23 cellular contexts compared by ENCODE assay signal in genomic region chr9:124797343-124798103, GRCh38. TPM values are rescaled to one million over a fixed set of nuclear protein-coding genes. Genes with fewer than 3 reads are reported as not detected.
DNase-seq lines count a peak whose midpoint lies in the region; ATAC-seq, FAIRE-seq and TF ChIP-seq lines count a peak whose summit lies in the region.
"Had no signal": no experiment of that assay in that cellular context is flagged by ENCODE, and none has a peak within 500 bp of the region (broad histone marks: within the 10 kb centered on the region; RNA-seq: fewer than 3 reads in every experiment).

No MANE protein-coding gene starts in this region.

- H3K9me3 Mint-ChIP-seq in activated naive CD4-positive, alpha-beta T cell treated with anti-CD3 and anti-CD28 coated beads, Interleukin-2, amount 10 ng/mL, durations not matched to agents 7 days and 5 days, result no peaks in the 10 kb centered on the region
- H3K9me3 Mint-ChIP-seq in naive thymus-derived CD4-positive, alpha-beta T cell, result peaks cover 0 to 2% (median 0%) of the 10 kb centered on the region in 11 donors
- H3K9me3 Mint-ChIP-seq: stimulated activated effector memory CD8-positive, alpha-beta T cell treated with anti-CD3 and anti-CD28 coated beads, Interleukin-12 subunit alpha, Interleukin-12 subunit beta, amount 100 ng/mL, for 72 hours had no signal

- H3K4me2 ChIP-seq in endothelial cell of umbilical vein (ENCODE audit: insufficient read depth, low read length), result no peak overlapping the region
- no peak overlapping the region for H3K4me2 ChIP-seq in mesenchymal stem cell (ENCODE audit: low read length, poor library complexity, severe bottlenecking)

- peaks cover 69% of the 10 kb centered on the region for H3K27me3 Mint-ChIP-seq in activated naive CD4-positive, alpha-beta T cell treated with anti-CD3 and anti-CD28 coated beads, Interleukin-2, amount 10 ng/mL, durations not matched to agents 7 days and 5 days
- peaks cover 15 to 25% (median 15%) of the 10 kb centered on the region in 5 donors for H3K27me3 Mint-ChIP-seq in naive thymus-derived CD4-positive, alpha-beta T cell

- TF ChIP-seq POLR2A in endothelial cell of umbilical vein (IDR thresholded peaks at IDR 0.05; ENCODE audit: low read depth, low read length), result no peak
- TF ChIP-seq POLR2A in stomach (IDR thresholded peaks at IDR 0.05), result no peak

- TF ChIP-seq CTCF in RWPE1 (conservative IDR thresholded peaks at IDR 0.05; ENCODE audit: low read depth) (no peak), endothelial cell of umbilical vein (IDR thresholded peaks at IDR 0.05; ENCODE audit: extremely low read depth in 1 of 2, insufficient read depth in 1 of 2, low read depth in 1 of 2, low read length in 2 of 2) (no peak), stomach (IDR thresholded peaks at IDR 0.05) (no peak)

- no peak overlapping the region for H3K23ac ChIP-seq in mesenchymal stem cell (ENCODE audit: low read length in 2 of 2)

- H3K79me2 ChIP-seq in endothelial cell of umbilical vein (ENCODE audit: control insufficient read depth, insufficient read depth, low read length), result no peaks in the 10 kb centered on the region
- H3K79me2 ChIP-seq: parathyroid adenoma had no signal

- H3K27me3 ChIP-seq in endothelial cell of umbilical vein (ENCODE audit: control insufficient read depth in 2 of 2, insufficient read depth in 2 of 2, low read length in 2 of 2) (peaks cover 10 to 12% of the 10 kb centered on the region in 2 experiments), mesenchymal stem cell (ENCODE audit: control insufficient read depth in 1 of 2, insufficient read depth in 1 of 2, low read length in 2 of 2) (no peaks in the 10 kb centered on the region), stomach (no peaks in the 10 kb centered on the region)
- H3K27me3 ChIP-seq in naive thymus-derived CD4-positive, alpha-beta T cell (ENCODE audit: control insufficient read depth in 2 of 2, insufficient read depth in 2 of 2, low read length in 2 of 2), result no peaks in the 10 kb centered on the region

- CTCF ChIA-PET in RWPE1 (lab: Yijun Ruan, JAX), result interaction anchor here (0.8 to 5.7 kb wide), 4 partner anchors 25 to 200 kb away, joined by 3 to 40 read pairs (median 4); partner anchors contain the start of gene WDR38
- CTCF ChIA-PET in endothelial cell of umbilical vein (lab: Charles Lee), result interaction anchor here (1.2 to 5.2 kb wide), 5 partner anchors 21 to 180 kb away, joined by 3 to 40 read pairs (median 4); partner anchors contain the start of gene WDR38
- CTCF ChIA-PET in activated naive CD4-positive, alpha-beta T cell treated with anti-CD3 and anti-CD28 coated beads, Interleukin-2, amount 10 ng/mL, durations not matched to agents 7 days and 5 days (lab: Charles Lee), result interaction anchor here (1.0 to 1.9 kb wide), 3 partner anchors 8 to 56 kb away, joined by 3 to 10 read pairs (median 4); partner anchors contain the start of gene WDR38
- CTCF ChIA-PET in naive thymus-derived CD4-positive, alpha-beta T cell (lab: Charles Lee), result interaction anchor here (0.6 to 1.5 kb wide), 2 partner anchors 17 to 56 kb away, joined by 3 read pairs; partner anchors contain the start of gene WDR38

- H3K4me3 Mint-ChIP-seq in activated naive CD4-positive, alpha-beta T cell treated with anti-CD3 and anti-CD28 coated beads, Interleukin-2, amount 10 ng/mL, durations not matched to agents 7 days and 5 days, result no peak overlapping the region
- no peak overlapping the region for H3K4me3 Mint-ChIP-seq in naive thymus-derived CD4-positive, alpha-beta T cell
- H3K4me3 Mint-ChIP-seq: stimulated activated effector memory CD8-positive, alpha-beta T cell treated with anti-CD3 and anti-CD28 coated beads, Interleukin-12 subunit alpha, Interleukin-12 subunit beta, amount 100 ng/mL, for 72 hours had no signal

- H3K36me3 ChIP-seq in endothelial cell of umbilical vein (ENCODE audit: control insufficient read depth in 2 of 2, extremely low read depth in 1 of 2, insufficient read depth in 2 of 2, low read length in 2 of 2) (no peaks in the 10 kb centered on the region), mesenchymal stem cell (ENCODE audit: control insufficient read depth in 1 of 2, insufficient read depth in 2 of 2, low read depth in 1 of 2, low read length in 2 of 2) (peaks cover 13 to 33% of the 10 kb centered on the region in 2 experiments), stomach (peaks cover 0 to 9% (median 0%) of the 10 kb centered on the region in 4 donors)
- H3K36me3 ChIP-seq in naive thymus-derived CD4-positive, alpha-beta T cell (ENCODE audit: control insufficient read depth in 2 of 3, insufficient read depth in 3 of 3, low read length in 3 of 3), result no peaks in the 10 kb centered on the region

- POLR2A ChIA-PET in RWPE1 (lab: Yijun Ruan, JAX; ENCODE audit: low non-redundant PET), result no interaction called here
- POLR2A ChIA-PET in endothelial cell of umbilical vein (lab: Charles Lee), result no interaction called here
- POLR2A ChIA-PET in naive thymus-derived CD4-positive, alpha-beta T cell (lab: Charles Lee), result no interaction called here

- H3K4me1 ChIP-seq in endothelial cell of umbilical vein (ENCODE audit: control insufficient read depth, extremely low read depth, insufficient read depth, low read length), result peaks cover 19% of the 10 kb centered on the region
- peaks cover 18% of the 10 kb centered on the region for H3K4me1 ChIP-seq in mesenchymal stem cell (ENCODE audit: control insufficient read depth, insufficient read depth, low read depth, low read length)
- peaks cover 6 to 26% (median 7%) of the 10 kb centered on the region in 4 donors for H3K4me1 ChIP-seq in stomach
- H3K4me1 ChIP-seq in naive thymus-derived CD4-positive, alpha-beta T cell (ENCODE audit: control insufficient read depth in 2 of 2, insufficient read depth in 2 of 2, low read length in 2 of 2), result no peaks in the 10 kb centered on the region
- H3K4me1 ChIP-seq: parathyroid adenoma had no signal

- H3K4me3 ChIP-seq in endothelial cell of umbilical vein (replicated peaks in 1 of 3; ENCODE audit: insufficient read depth in 1 of 3, low read depth in 1 of 3, low read length in 3 of 3) (no peak overlapping the region), mesenchymal stem cell (ENCODE audit: insufficient read depth in 1 of 2, low read depth in 1 of 2, low read length in 2 of 2) (no peak overlapping the region), stomach (no peak overlapping the region)
- no peak overlapping the region for H3K4me3 ChIP-seq in naive thymus-derived CD4-positive, alpha-beta T cell (ENCODE audit: low read length)
- H3K4me3 ChIP-seq: GM23248 had no signal

- TF ChIP-seq EP300 in stomach (IDR thresholded peaks at IDR 0.05), result no peak

- H3K79me1 ChIP-seq in mesenchymal stem cell (replicated peaks; ENCODE audit: low read length, poor library complexity, severe bottlenecking), result peaks cover under 1% of the 10 kb centered on the region

- no peaks in the 10 kb centered on the region for H3K36me3 Mint-ChIP-seq in activated naive CD4-positive, alpha-beta T cell treated with anti-CD3 and anti-CD28 coated beads, Interleukin-2, amount 10 ng/mL, durations not matched to agents 7 days and 5 days
- no peaks in the 10 kb centered on the region for H3K36me3 Mint-ChIP-seq in naive thymus-derived CD4-positive, alpha-beta T cell
- H3K36me3 Mint-ChIP-seq: stimulated activated effector memory CD8-positive, alpha-beta T cell treated with anti-CD3 and anti-CD28 coated beads, Interleukin-12 subunit alpha, Interleukin-12 subunit beta, amount 100 ng/mL, for 72 hours had no signal

- no peaks in the 10 kb centered on the region for H3K4me1 Mint-ChIP-seq in activated naive CD4-positive, alpha-beta T cell treated with anti-CD3 and anti-CD28 coated beads, Interleukin-2, amount 10 ng/mL, durations not matched to agents 7 days and 5 days
- no peaks in the 10 kb centered on the region for H3K4me1 Mint-ChIP-seq in naive thymus-derived CD4-positive, alpha-beta T cell
- H3K4me1 Mint-ChIP-seq: stimulated activated effector memory CD8-positive, alpha-beta T cell treated with anti-CD3 and anti-CD28 coated beads, Interleukin-12 subunit alpha, Interleukin-12 subunit beta, amount 100 ng/mL, for 72 hours had no signal

- H3K9me3 ChIP-seq in endothelial cell of umbilical vein (replicated peaks; ENCODE audit: control insufficient read depth, insufficient read depth, low read length) (no peaks in the 10 kb centered on the region), mesenchymal stem cell (ENCODE audit: control insufficient read depth, low read length) (no peaks in the 10 kb centered on the region), stomach (no peaks in the 10 kb centered on the region)
- no peaks in the 10 kb centered on the region for H3K9me3 ChIP-seq in naive thymus-derived CD4-positive, alpha-beta T cell (ENCODE audit: control insufficient read depth in 2 of 3, low read length in 3 of 3)
- H3K9me3 ChIP-seq: Caco-2 had no signal

- no peak overlapping the region for H2AK5ac ChIP-seq in mesenchymal stem cell (ENCODE audit: low read length, severe bottlenecking)

- intact Hi-C loops in endothelial cell of umbilical vein (cut with micrococcal nuclease), result loop anchor here (2.0 kb wide), 1 partner anchor 37 kb away; no protein-coding TSS in a partner anchor
- intact Hi-C loops in stomach (cut with DNase I; ENCODE audit: low total_unique reads), result no loop called here
- intact Hi-C loops in naive thymus-derived CD4-positive, alpha-beta T cell (cut with micrococcal nuclease), result no loop called here

- DNase-seq in RWPE1 (ENCODE audit: low spot score), result no peak
- DNase-seq in endothelial cell of umbilical vein (ENCODE audit: low read depth, low spot score), result no peak
- no peak for DNase-seq in mesenchymal stem cell
- peak; percentile 38 for DNase-seq in stomach
- DNase-seq in activated naive CD4-positive, alpha-beta T cell treated with anti-CD3 and anti-CD28 coated beads, Interleukin-2, amount 10 ng/mL, durations not matched to agents 7 days and 5 days, result no peak
- no peak for DNase-seq in naive thymus-derived CD4-positive, alpha-beta T cell
- DNase-seq in caudate nucleus (lab: John Stamatoyannopoulos, UW), result no peak
- DNase-seq: Caco-2, GDM1, GM23248, head of caudate nucleus, Karpas-422, NCI-H1092 treated with DMSO at 0.1 percent for 48 hours, NCI-H748 treated with DMSO at 0.1 percent for 48 hours, T-helper 1 cell, WERI-Rb-1 had no signal

- H4K91ac ChIP-seq in mesenchymal stem cell (ENCODE audit: low read length), result no peak overlapping the region

- H4K20me1 ChIP-seq in endothelial cell of umbilical vein (replicated peaks; ENCODE audit: control insufficient read depth, extremely low read depth, insufficient read depth, low read length), result no peaks in the 10 kb centered on the region

- H2BK12ac ChIP-seq in mesenchymal stem cell (ENCODE audit: low read length in 2 of 2), result no peak overlapping the region

- no peak overlapping the region for H3K14ac ChIP-seq in mesenchymal stem cell (ENCODE audit: low read length in 2 of 2)

- no peak overlapping the region for H3K27ac Mint-ChIP-seq in activated naive CD4-positive, alpha-beta T cell treated with anti-CD3 and anti-CD28 coated beads, Interleukin-2, amount 10 ng/mL, durations not matched to agents 7 days and 5 days
- no peak overlapping the region for H3K27ac Mint-ChIP-seq in naive thymus-derived CD4-positive, alpha-beta T cell
- H3K27ac Mint-ChIP-seq: stimulated activated effector memory CD8-positive, alpha-beta T cell treated with anti-CD3 and anti-CD28 coated beads, Interleukin-12 subunit alpha, Interleukin-12 subunit beta, amount 100 ng/mL, for 72 hours had no signal

- H3K4ac ChIP-seq in mesenchymal stem cell (ENCODE audit: low read depth in 1 of 2, low read length in 2 of 2), result no peak overlapping the region

- no peak for FAIRE-seq in endothelial cell of umbilical vein (lab: Jason Lieb, UNC)
- FAIRE-seq: colon, GM12891, islet of Langerhans had no signal

- dilution Hi-C loops in endothelial cell of umbilical vein (cut with MboI; ENCODE audit: extremely low pct_ligation_motif_present, low sequenced_read_pairs), result no loop called here

- no peaks in the 10 kb centered on the region for H3K9me1 ChIP-seq in endothelial cell of umbilical vein (replicated peaks; ENCODE audit: control insufficient read depth, extremely low read depth, insufficient read depth, low read length)

- H3K9ac ChIP-seq in endothelial cell of umbilical vein (replicated peaks; ENCODE audit: extremely low read depth, insufficient read depth, low read length) (no peak overlapping the region), mesenchymal stem cell (ENCODE audit: low read length) (peak overlapping the region; percentile 28)
- H3K9ac ChIP-seq: GM23248, parathyroid adenoma had no signal

- no peak overlapping the region for H2AFZ ChIP-seq in endothelial cell of umbilical vein (ENCODE audit: low read depth, low read length)
- no peak overlapping the region for H2AFZ ChIP-seq in mesenchymal stem cell (ENCODE audit: low read depth, low read length)
- H2AFZ ChIP-seq: GM23248, parathyroid adenoma had no signal

- H3K27ac ChIP-seq in RWPE1 (peak overlapping the region; percentile 58), endothelial cell of umbilical vein (ENCODE audit: insufficient read depth, low read depth, low read length) (no peak overlapping the region), mesenchymal stem cell (ENCODE audit: low read length, poor library complexity, severe bottlenecking) (no peak overlapping the region), stomach (peak overlapping the region in 2 of 5 donors; percentile 15 to 50), caudate nucleus (ENCODE audit: low read depth, low read length) (no peak overlapping the region)
- H3K27ac ChIP-seq in naive thymus-derived CD4-positive, alpha-beta T cell (ENCODE audit: low read depth, low read length), result no peak overlapping the region
- H3K27ac ChIP-seq: GM23248, WERI-Rb-1 had no signal

- no peak overlapping the region for H2BK5ac ChIP-seq in mesenchymal stem cell (ENCODE audit: low read depth, low read length, poor library complexity, severe bottlenecking)

- no peak overlapping the region for H4K8ac ChIP-seq in mesenchymal stem cell (ENCODE audit: low read length)

- H2BK15ac ChIP-seq in mesenchymal stem cell (ENCODE audit: low read depth, poor library complexity, severe bottlenecking), result no peak overlapping the region

- 85% methylated on average over 8 of the region's 10 CpGs for WGBS in mesenchymal stem cell
- WGBS in stomach, 5 donors, result 46 to 66% (median 59%) methylated on average over 10 of the region's 10 CpGs

- no peak for ATAC-seq in naive thymus-derived CD4-positive, alpha-beta T cell
- no peak for ATAC-seq in HG02678 (IDR thresholded peaks at IDR 0.05; ENCODE audit: unreplicated experiment)
- ATAC-seq: stimulated activated effector memory CD8-positive, alpha-beta T cell treated with anti-CD3 and anti-CD28 coated beads, Interleukin-12 subunit alpha, Interleukin-12 subunit beta, amount 100 ng/mL, for 72 hours had no signal

- no peak overlapping the region for H3K18ac ChIP-seq in mesenchymal stem cell (ENCODE audit: low read depth in 1 of 2, low read length in 2 of 2)

- H2BK120ac ChIP-seq in mesenchymal stem cell (ENCODE audit: low read depth, low read length), result no peak overlapping the region

- no TSS peak for BruUV-seq in endothelial cell of umbilical vein (replicated peaks; lab: Mats Ljungman, UMichigan)

RNA-seq across cellular contexts. Expression of gene OLFML2A, which starts 20.6 kb away (rescaled TPM):
- total RNA-seq in endothelial cell of umbilical vein (0.32 and 1.1 TPM in 2 replicates), stomach (10 to 100 TPM in 1 of 5 donors, 1 to 10 TPM in 4; 1.7 to 91.2 (median 4.1) TPM)
- polyA plus RNA-seq in endothelial cell of umbilical vein (0.81 and 0.92 TPM in 2 replicates), stomach (1 to 10 TPM in 1 of 3 donors, under 1 TPM in 2; 0.56 to 3.9 (median 0.61) TPM)
- 0.30 and 0.42 TPM in 2 replicates for polyA plus RNA-seq in endothelial cell of umbilical vein (2011; cell fraction: cytosol; rRNA removed)
- 0.37 and 0.49 TPM in 2 replicates for polyA plus RNA-seq in endothelial cell of umbilical vein (2011; cell fraction: nucleus; rRNA removed)
- polyA plus RNA-seq in endothelial cell of umbilical vein (2012), result 0.25 and 0.75 TPM in 2 replicates
- 0.44 and 0.55 TPM in 2 replicates for polyA minus RNA-seq in endothelial cell of umbilical vein
- polyA minus RNA-seq in endothelial cell of umbilical vein (2011; cell fraction: cytosol; rRNA and poly(A)+ RNA removed), result 3.0 TPM
- polyA minus RNA-seq in endothelial cell of umbilical vein (2011; cell fraction: nucleus; rRNA and poly(A)+ RNA removed), result 0.10 and 0.29 TPM in 2 replicates
- 14.3 TPM for polyA plus RNA-seq in mesenchymal stem cell (2013, experiment 1 of 2)
- 14.4 TPM for polyA plus RNA-seq in mesenchymal stem cell (2013, experiment 2 of 2)
- total RNA-seq in naive thymus-derived CD4-positive, alpha-beta T cell, result under 1 TPM in 1 of 5 experiments, not detected in 4; 0.51 TPM
- polyA plus RNA-seq in naive thymus-derived CD4-positive, alpha-beta T cell, result not detected

RNA-seq across cellular contexts. Expression of gene NR6A1, which starts 26.4 kb away (rescaled TPM):
- total RNA-seq in endothelial cell of umbilical vein (0.32 and 1.2 TPM in 2 replicates), stomach (1 to 10 TPM in 4 of 5 donors, not detected in 1; 1.5 to 3.2 (median 2.9) TPM)
- polyA plus RNA-seq in endothelial cell of umbilical vein (0.13 and 0.17 TPM in 2 replicates), stomach (under 1 TPM; 0.15 to 0.60 (median 0.44) TPM)
- 0.06 and 0.07 TPM in 2 replicates for polyA plus RNA-seq in endothelial cell of umbilical vein (2011; cell fraction: cytosol; rRNA removed)
- 0.66 and 0.91 TPM in 2 replicates for polyA plus RNA-seq in endothelial cell of umbilical vein (2011; cell fraction: nucleus; rRNA removed)
- 0.22 and 0.24 TPM in 2 replicates for polyA plus RNA-seq in endothelial cell of umbilical vein (2012)
- polyA minus RNA-seq in endothelial cell of umbilical vein, result 1.6 and 3.2 TPM in 2 replicates
- polyA minus RNA-seq in endothelial cell of umbilical vein (2011; cell fraction: cytosol; rRNA and poly(A)+ RNA removed), result 3.4 TPM
- 0.91 and 1.3 TPM in 2 replicates for polyA minus RNA-seq in endothelial cell of umbilical vein (2011; cell fraction: nucleus; rRNA and poly(A)+ RNA removed)
- 0.66 TPM for polyA plus RNA-seq in mesenchymal stem cell (2013, experiment 1 of 2)
- 0.74 TPM for polyA plus RNA-seq in mesenchymal stem cell (2013, experiment 2 of 2)
- under 1 TPM in 3 of 5 experiments, not detected in 2; 0.21 to 0.78 (median 0.51) TPM for total RNA-seq in naive thymus-derived CD4-positive, alpha-beta T cell
- polyA plus RNA-seq in naive thymus-derived CD4-positive, alpha-beta T cell, result not detected
- total RNA-seq: GM23248 had no signal

RNA-seq across cellular contexts. Expression of gene WDR38, which starts 55.7 kb away (rescaled TPM):
- total RNA-seq in endothelial cell of umbilical vein (not detected in 2 replicates), stomach (not detected)
- polyA plus RNA-seq in endothelial cell of umbilical vein (not detected in 2 replicates), stomach (not detected)
- polyA plus RNA-seq in endothelial cell of umbilical vein (2011; cell fraction: cytosol; rRNA removed), result not detected in 2 replicates
- not detected in 2 replicates for polyA plus RNA-seq in endothelial cell of umbilical vein (2011; cell fraction: nucleus; rRNA removed)
- polyA plus RNA-seq in endothelial cell of umbilical vein (2012), result not detected in 2 replicates
- polyA minus RNA-seq in endothelial cell of umbilical vein, result not detected in 2 replicates
- polyA minus RNA-seq in endothelial cell of umbilical vein (2011; cell fraction: cytosol; rRNA and poly(A)+ RNA removed), result not detected
- not detected in 2 replicates for polyA minus RNA-seq in endothelial cell of umbilical vein (2011; cell fraction: nucleus; rRNA and poly(A)+ RNA removed)
- polyA plus RNA-seq in mesenchymal stem cell (2013, experiment 1 of 2), result not detected
- not detected for polyA plus RNA-seq in mesenchymal stem cell (2013, experiment 2 of 2)
- total RNA-seq in naive thymus-derived CD4-positive, alpha-beta T cell, result not detected
- polyA plus RNA-seq in naive thymus-derived CD4-positive, alpha-beta T cell, result not detected
- total RNA-seq: activated CD8-positive, alpha-beta memory T cell treated with anti-CD3 and anti-CD28 coated beads for 36 hours; Caco-2; GM23248 had no signal
- polyA plus RNA-seq: GM23248 had no signal
